ENCODE assay signal across 8 cellular contexts in the genomic region with DNA sequence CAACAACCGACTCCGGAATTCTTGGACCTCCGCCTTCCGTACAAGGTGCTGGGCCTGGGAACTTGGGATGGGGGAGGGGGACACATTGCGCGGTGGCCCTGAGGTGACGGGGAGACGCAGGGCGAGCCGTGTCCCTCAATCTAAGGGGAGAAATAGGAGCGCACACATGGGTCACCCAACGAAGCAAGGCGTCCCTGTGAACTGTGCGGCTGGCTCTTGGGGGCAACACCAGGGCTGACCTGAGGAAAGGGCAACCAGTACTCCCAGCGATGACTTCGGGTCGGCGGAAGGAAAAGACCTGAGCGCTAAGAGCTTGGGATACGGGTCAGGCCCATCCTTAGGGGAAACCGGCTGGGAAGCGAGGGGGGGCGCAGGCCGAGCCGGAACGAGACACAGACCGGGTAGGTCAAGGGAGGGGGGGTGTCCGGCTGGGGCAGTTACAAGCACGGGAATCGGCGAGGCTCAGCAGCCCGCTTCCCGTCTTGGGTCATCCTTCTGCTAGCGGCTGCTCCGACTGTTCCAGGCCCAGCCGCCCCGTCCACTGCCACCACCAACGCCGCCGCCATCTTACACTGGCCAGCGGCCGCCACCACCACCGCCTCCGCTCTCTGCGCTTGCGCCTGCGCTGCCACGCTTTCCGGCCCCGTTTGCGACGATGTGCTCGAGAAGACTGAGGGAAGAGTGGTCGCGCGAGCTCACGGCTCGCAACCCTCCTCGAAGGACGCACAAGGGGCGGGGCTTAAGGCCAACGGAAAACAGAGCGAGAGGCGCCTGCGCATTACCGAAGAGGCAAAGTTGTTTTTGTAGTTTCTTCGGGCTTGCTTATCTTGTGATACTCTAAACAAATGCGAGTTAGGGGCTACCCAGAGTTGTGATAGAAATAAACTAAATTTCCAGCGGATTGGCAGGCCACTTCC. TPM values are rescaled to one million over a fixed set of nuclear protein-coding genes. Genes with fewer than 3 reads are reported as not detected.
DNase-seq lines count a peak whose midpoint lies in the region; FAIRE-seq and TF ChIP-seq lines count a peak whose summit lies in the region.

DCAF8 (minus strand) TSS at position 672 of the 917 bp plus-strand sequence. CDS start 18,541 bp downstream, outside the sequence.

- no peak for FAIRE-seq in frontal cortex (lab: Jason Lieb, UNC)

- H3K27ac Mint-ChIP-seq in activated naive CD4-positive, alpha-beta T cell treated with anti-CD3 and anti-CD28 coated beads for 36 hours = peak within 1 kb of the TSS; percentile 100

- TF ChIP-seq CTCF in HFF-Myc (IDR thresholded peaks at IDR 0.05; ENCODE audit: low read depth, low read length, missing control alignments) = no peak
- peak; percentile 30 for TF ChIP-seq CTCF in neutrophil (IDR thresholded peaks at IDR 0.05)

- peak within 1 kb of the TSS; percentile 97 for H3K4me3 ChIP-seq in HFF-Myc (replicated peaks; ENCODE audit: low read depth, low read length)
- H3K4me3 ChIP-seq in neutrophil (ENCODE audit: low read depth in 1 of 2, low read length in 1 of 2) = peak within 1 kb of the TSS; percentile 72 to 83

- H3K4me3 Mint-ChIP-seq in activated naive CD4-positive, alpha-beta T cell treated with anti-CD3 and anti-CD28 coated beads for 36 hours = peak within 1 kb of the TSS; percentile 98

- H3K27me3 ChIP-seq in neutrophil = no peaks in the 10 kb centered on the region

- peaks cover 26% of the 10 kb centered on the region for H3K36me3 Mint-ChIP-seq in activated naive CD4-positive, alpha-beta T cell treated with anti-CD3 and anti-CD28 coated beads for 36 hours (ENCODE audit: low read depth)

- no peaks in the 10 kb centered on the region for H3K27me3 Mint-ChIP-seq in activated naive CD4-positive, alpha-beta T cell treated with anti-CD3 and anti-CD28 coated beads for 36 hours (ENCODE audit: low read depth)

- H3K4me1 Mint-ChIP-seq in activated naive CD4-positive, alpha-beta T cell treated with anti-CD3 and anti-CD28 coated beads for 36 hours (ENCODE audit: low read depth) = peaks cover 49% of the 10 kb centered on the region

- no peaks in the 10 kb centered on the region for H3K36me3 ChIP-seq in neutrophil

- no peaks in the 10 kb centered on the region for H3K9me3 Mint-ChIP-seq in activated naive CD4-positive, alpha-beta T cell treated with anti-CD3 and anti-CD28 coated beads for 36 hours

- intact Hi-C loops in activated naive CD4-positive, alpha-beta T cell treated with anti-CD3 and anti-CD28 coated beads for 36 hours (cut with micrococcal nuclease) = loop anchor here (1.0 to 10.0 kb wide), 12 partner anchors 23 to 1250 kb away; partner anchors contain the start of genes COPA, IGSF8, NCSTN and PEX19

- peaks cover 14 to 21% of the 10 kb centered on the region in 2 experiments for H3K4me1 ChIP-seq in neutrophil (ENCODE audit: control insufficient read depth in 1 of 2, insufficient read depth in 1 of 2, low read depth in 1 of 2, low read length in 1 of 2)

- no peaks in the 10 kb centered on the region for H3K9me3 ChIP-seq in neutrophil

- DNase-seq in GM03348 (ENCODE audit: low spot score) = peak; percentile 98
- peak; percentile 92 for DNase-seq in HFF-Myc (ENCODE audit: extremely low read depth, low read depth)
- DNase-seq in NAMALWA (ENCODE audit: low spot score) = peak; percentile 100
- DNase-seq in SK-N-DZ (ENCODE audit: low spot score) = peak; percentile 96
- peak; percentile 99 for DNase-seq in activated naive CD4-positive, alpha-beta T cell treated with anti-CD3 and anti-CD28 coated beads for 36 hours
- DNase-seq in frontal cortex (ENCODE audit: low spot score in 2 of 2) = peak; percentile 82 to 87
- DNase-seq in substantia nigra (lab: John Stamatoyannopoulos, UW) = peak; percentile 82 to 98 (median 95)

- H3K27ac ChIP-seq in neutrophil = peak within 1 kb of the TSS; percentile 92
- peak within 1 kb of the TSS; percentile 93 for H3K27ac ChIP-seq in substantia nigra (ENCODE audit: low read depth, low read length, poor library complexity, severe bottlenecking)

- CTCF ChIA-PET in activated naive CD4-positive, alpha-beta T cell treated with anti-CD3 and anti-CD28 coated beads for 36 hours (lab: Charles Lee) = interaction anchor here (1.0 to 3.8 kb wide), 2 partner anchors 10 to 29 kb away, joined by 4 to 26 read pairs; no protein-coding TSS in a partner anchor

RNA-seq across cellular contexts. Expression of gene DCAF8, which starts in this region (rescaled TPM):
- 56.9 and 57.7 TPM in 2 replicates for polyA plus RNA-seq in SK-N-DZ (2014; cell fraction: cytosol; rRNA removed)
- 340 and 433 TPM in 2 replicates for polyA plus RNA-seq in SK-N-DZ (2014; cell fraction: nucleus; rRNA removed)
- total RNA-seq in activated naive CD4-positive, alpha-beta T cell treated with anti-CD3 and anti-CD28 coated beads for 36 hours = 100 to 1,000 TPM; 218 to 226 TPM
- total RNA-seq in frontal cortex = 38.3 TPM

Comparison
In these comparisons a context has a peak if more than half of its experiments do, and no peak if none do; other contexts are left out.
1. Peak in every context shown above with its lines: DNase-seq, H3K4me3 ChIP-seq and H3K27ac ChIP-seq.